20 cellular contexts compared by ENCODE assay signal in genomic region chr11:102545701-102546100, GRCh38. TPM values are rescaled to one million over a fixed set of nuclear protein-coding genes. Genes with fewer than 3 reads are reported as not detected.
"Had no signal": no experiment of that assay in that cellular context is flagged by ENCODE, and none has a peak within 500 bp of the region (broad histone marks: within the 10 kb centered on the region; RNA-seq: fewer than 3 reads in every experiment).

No MANE protein-coding gene starts in this region.

- H3K4me2 ChIP-seq: neural progenitor cell had no signal

- ATAC-seq: gastroesophageal sphincter, heart right ventricle, left colon had no signal

- H3K9me3 ChIP-seq: gastroesophageal sphincter, tibial nerve, uterus had no signal

- H3K9ac ChIP-seq: neural progenitor cell had no signal

- DNase-seq: activated CD4-positive, alpha-beta T cell treated with anti-CD3 and anti-CD28 coated beads, Interleukin-2, amount 50 U/mL, for 1 hour; activated CD4-positive, CD25-positive, alpha-beta regulatory T cell; activated naive CD4-positive, alpha-beta T cell treated with anti-CD3 and anti-CD28 coated beads, Interleukin-2, amount 10 ng/mL, durations not matched to agents 7 days and 5 days; heart right ventricle; left colon; midbrain; sigmoid colon; stimulated activated CD4-positive, alpha-beta T cell treated with anti-CD3 and anti-CD28 coated beads, Interleukin-1b, Interleukin-23, amount 100 ng/mL, for 48 hours; substantia nigra; uterus had no signal

- H3K27me3 ChIP-seq: gastroesophageal sphincter, neural progenitor cell, sigmoid colon, tibial nerve, uterus had no signal

- H3K27ac Mint-ChIP-seq: activated naive CD4-positive, alpha-beta T cell treated with anti-CD3 and anti-CD28 coated beads, Interleukin-2, amount 10 ng/mL, durations not matched to agents 7 days and 5 days; activated T-helper 2 cell treated with anti-CD3 and anti-CD28 coated beads, Interferon-gamma antibody, Interleukin-2, Interleukin-4, amounts not matched to agents 10 μg/mL and 5 μg/mL and 100 μg/mL, durations not matched to agents 14 hours and 24 hours and 36 hours; neural progenitor cell had no signal

- H3K27ac ChIP-seq: gastroesophageal sphincter, heart right ventricle, neural progenitor cell, sigmoid colon, tibial nerve, uterus had no signal

- H3K4me3 ChIP-seq: gastroesophageal sphincter, heart right ventricle, lung, neural progenitor cell, sigmoid colon, tibial nerve, uterus had no signal

- FAIRE-seq: colon had no signal

- H3K9me3 Mint-ChIP-seq: activated naive CD4-positive, alpha-beta T cell treated with anti-CD3 and anti-CD28 coated beads, Interleukin-2, amount 10 ng/mL, durations not matched to agents 7 days and 5 days; neural progenitor cell had no signal

- H3K36me3 Mint-ChIP-seq: activated naive CD4-positive, alpha-beta T cell treated with anti-CD3 and anti-CD28 coated beads, Interleukin-2, amount 10 ng/mL, durations not matched to agents 7 days and 5 days; neural progenitor cell had no signal

- H3K36me3 ChIP-seq: gastroesophageal sphincter, heart right ventricle, neural progenitor cell, sigmoid colon, tibial nerve, uterus had no signal

- H3K4me1 Mint-ChIP-seq: activated naive CD4-positive, alpha-beta T cell treated with anti-CD3 and anti-CD28 coated beads, Interleukin-2, amount 10 ng/mL, durations not matched to agents 7 days and 5 days; neural progenitor cell had no signal

- H2AFZ ChIP-seq: neural progenitor cell had no signal

- H3K4me3 Mint-ChIP-seq: activated naive CD4-positive, alpha-beta T cell treated with anti-CD3 and anti-CD28 coated beads, Interleukin-2, amount 10 ng/mL, durations not matched to agents 7 days and 5 days; neural progenitor cell had no signal

- H3K4me1 ChIP-seq: gastroesophageal sphincter, neural progenitor cell, sigmoid colon, tibial nerve, uterus had no signal

RNA-seq across cellular contexts. Expression of gene MMP7, which starts 15.2 kb away (rescaled TPM):
- total RNA-seq: activated CD8-positive, alpha-beta memory T cell treated with anti-CD3 and anti-CD28 coated beads for 36 hours; activated T-helper 2 cell treated with anti-CD3 and anti-CD28 coated beads, Interferon-gamma antibody, Interleukin-2, Interleukin-4, amounts not matched to agents 10 μg/mL and 5 μg/mL and 100 μg/mL, durations not matched to agents 14 hours and 24 hours and 36 hours; cardiac septum; left colon; myocyte; osteocyte; sigmoid colon; tibial nerve had no signal
